In the genomic region with DNA sequence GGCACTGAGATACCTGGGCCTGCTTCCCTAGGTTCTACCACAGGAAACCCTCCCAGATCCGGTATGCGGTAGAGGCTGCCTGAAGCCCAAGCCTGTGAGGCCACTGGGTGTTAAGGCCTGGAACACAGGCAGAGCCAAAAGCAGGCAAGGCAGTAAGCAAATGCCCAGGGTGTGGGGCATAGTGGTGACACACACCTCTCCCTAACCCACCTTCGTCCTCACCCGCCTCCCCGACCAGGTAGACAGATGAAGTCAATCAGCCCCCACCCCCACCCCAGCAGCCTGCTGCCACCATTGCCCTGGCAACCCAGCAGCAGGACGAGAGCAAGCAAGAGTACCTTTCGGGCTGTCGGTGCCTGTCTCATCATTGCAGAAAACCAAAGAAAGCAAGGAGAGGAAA, we compare ENCODE assay signal across 12 cellular contexts. TPM values are rescaled to one million over a fixed set of nuclear protein-coding genes. Genes with fewer than 3 reads are reported as not detected.
DNase-seq lines count a peak whose midpoint lies in the region; ATAC-seq and TF ChIP-seq lines count a peak whose summit lies in the region.
"Had no signal": no experiment of that assay in that cellular context is flagged by ENCODE, and none has a peak within 500 bp of the region (broad histone marks: within the 10 kb centered on the region; RNA-seq: fewer than 3 reads in every experiment).

No MANE protein-coding gene starts in this region.

- H3K9me3 ChIP-seq in thoracic aorta (no peaks in the 10 kb centered on the region), spleen (no peaks in the 10 kb centered on the region)

- no peak for TF ChIP-seq POLR2A in spleen (IDR thresholded peaks at IDR 0.05)

- TF ChIP-seq CTCF in thoracic aorta (IDR thresholded peaks at IDR 0.05) = no peak
- no peak for TF ChIP-seq CTCF in spleen (IDR thresholded peaks at IDR 0.05 in 8 of 11, conservative IDR thresholded peaks at IDR 0.05 in 3 of 11)

- intact Hi-C loops in spleen (cut with DNase I; ENCODE audit: low total_unique reads) = no loop called here

- H3K27me3 ChIP-seq in thoracic aorta (replicated peaks; ENCODE audit: insufficient read depth) (no peaks in the 10 kb centered on the region), spleen (replicated peaks in 1 of 7) (no peaks in the 10 kb centered on the region)

- H3K4me3 ChIP-seq in thoracic aorta (peak overlapping the region; percentile 60), spleen (no peak overlapping the region)

- peaks cover 5 to 20% of the 10 kb centered on the region in 2 donors for H3K4me1 ChIP-seq in thoracic aorta (ENCODE audit: control insufficient read depth in 1 of 2, low read depth in 2 of 2)
- H3K4me1 ChIP-seq in spleen = peaks cover 0 to 33% (median 11%) of the 10 kb centered on the region in 6 donors

- ATAC-seq in thoracic aorta (ENCODE audit: insufficient number of reproducible peaks, low FRiP score, low read depth) = no peak
- ATAC-seq: T-helper 17 cell had no signal

- 86 to 95% (median 91%) methylated on average over 6 to 8 of the region's 8 CpGs for WGBS in spleen, 5 donors

- peaks cover 39% of the 10 kb centered on the region for H3K36me3 ChIP-seq in thoracic aorta
- H3K36me3 ChIP-seq in spleen = peaks cover 6 to 90% (median 52%) of the 10 kb centered on the region in 6 donors

- DNase-seq in NCI-H510A treated with DMSO at 0.1 percent for 48 hours (lab: John Stamatoyannopoulos, UW) (peak; percentile 15), NCI-H510A (lab: John Stamatoyannopoulos, UW) (no peak), epidermal melanocyte (ENCODE audit: insufficient read length, low spot score) (peak; percentile 2), medulla oblongata (ENCODE audit: extremely low spot score) (peak; percentile 23), thoracic aorta (ENCODE audit: low spot score) (no peak), spleen (no peak)
- DNase-seq in stimulated activated CD4-positive, alpha-beta T cell treated with anti-CD3 and anti-CD28 coated beads, Interleukin-4, amount 100 ng/mL, for 24 hours = no peak
- DNase-seq in activated naive CD4-positive, alpha-beta T cell treated with Interleukin-2 at 50 U/mL for 16 hours = no peak
- DNase-seq: KG1; stimulated activated CD4-positive, alpha-beta T cell treated with anti-CD3 and anti-CD28 coated beads, Interleukin-2, amount 100 ng/mL, for 24 hours; T-helper 17 cell had no signal

- H3K27ac ChIP-seq in thoracic aorta (peak overlapping the region in 1 of 2 donors; percentile 27), spleen (no peak overlapping the region)

RNA-seq across cellular contexts. Expression of a gene that starts 6.1 kb away (rescaled TPM):
- total RNA-seq in thoracic aorta (100 to 1,000 TPM; 123 to 332 TPM), spleen (100 to 1,000 TPM in 4 of 7 donors, 10 to 100 TPM in 3; 81.8 to 113 (median 100) TPM)
- 10 to 100 TPM; 47.8 to 77.2 (median 53.7) TPM for polyA plus RNA-seq in spleen

RNA-seq across cellular contexts. Expression of a gene that starts 30.8 kb away (rescaled TPM):
- total RNA-seq in thoracic aorta (1 to 10 TPM; 2.2 to 9.5 TPM), spleen (1 to 10 TPM; 2.1 to 9.7 (median 3.9) TPM)
- 1 to 10 TPM in 1 of 3 donors, under 1 TPM in 2; 0.45 to 1.1 (median 0.62) TPM for polyA plus RNA-seq in spleen
- total RNA-seq: dermis blood vessel endothelial cell had no signal

RNA-seq across cellular contexts. Expression of a gene that starts 47.4 kb away (rescaled TPM):
- total RNA-seq in thoracic aorta (1 to 10 TPM; 1.7 to 1.9 TPM), spleen (1 to 10 TPM; 1.7 to 4.0 (median 2.8) TPM)
- polyA plus RNA-seq in spleen = 1 to 10 TPM; 3.2 to 5.7 (median 5.1) TPM

RNA-seq across cellular contexts. Expression of a gene that starts 47.5 kb away (rescaled TPM):
- total RNA-seq in thoracic aorta (1 to 10 TPM; 6.1 to 6.2 TPM), spleen (10 to 100 TPM; 15.1 to 24.3 (median 17.9) TPM)
- 10 to 100 TPM; 23.7 to 26.0 (median 24.4) TPM for polyA plus RNA-seq in spleen

Comparison
In these comparisons a context has a peak if more than half of its experiments do, and no peak if none do; other contexts are left out.
1. DNase-seq: peak in NCI-H510A treated with DMSO at 0.1 percent for 48 hours (single experiment), epidermal melanocyte (single experiment) and medulla oblongata (single experiment); none in NCI-H510A (single experiment), thoracic aorta (single experiment), spleen (single experiment), stimulated activated CD4-positive, alpha-beta T cell treated with anti-CD3 and anti-CD28 coated beads, Interleukin-4, amount 100 ng/mL, for 24 hours (single experiment) and activated naive CD4-positive, alpha-beta T cell treated with Interleukin-2 at 50 U/mL for 16 hours (single experiment).